In genomic region chr4:61772116-61772515, GRCh38 we compare ENCODE assay signal across 1 cellular context.
TF ChIP-seq lines count a peak whose summit lies in the region.

No MANE protein-coding gene starts in this region.

TF ChIP-seq in H1, 55 proteins besides CTCF, POLR2A, EP300 and RAD21:
- no peak for TF ChIP-seq MAFK (IDR thresholded peaks at IDR 0.05; ENCODE audit: low read depth, low read length)
- no peak for TF ChIP-seq BRCA1 (IDR thresholded peaks at IDR 0.05; ENCODE audit: low read depth, low read length)
- TF ChIP-seq KDM5A (IDR thresholded peaks at IDR 0.05; ENCODE audit: low read length) = no peak
- TF ChIP-seq KDM4A (IDR thresholded peaks at IDR 0.05; ENCODE audit: low read depth, low read length, severe bottlenecking) = no peak
- TF ChIP-seq EGR1 (IDR thresholded peaks at IDR 0.05; ENCODE audit: borderline replicate concordance, low read depth, low read length) = no peak
- no peak for TF ChIP-seq SP1 (IDR thresholded peaks at IDR 0.05; ENCODE audit: low read depth, low read length)
- no peak for TF ChIP-seq E2F6 (IDR thresholded peaks at IDR 0.05)
- TF ChIP-seq GABPA (IDR thresholded peaks at IDR 0.05; ENCODE audit: borderline replicate concordance, insufficient read depth, low read length) = no peak
- TF ChIP-seq SAP30 (IDR thresholded peaks at IDR 0.05; ENCODE audit: insufficient read depth, insufficient replicate concordance, low read length) = no peak
- TF ChIP-seq TBP (IDR thresholded peaks at IDR 0.05; ENCODE audit: low read depth, low read length) = no peak
- no peak for TF ChIP-seq NANOG (IDR thresholded peaks at IDR 0.05; ENCODE audit: insufficient read depth, low read depth, low read length, poor library complexity, severe bottlenecking)
- no peak for TF ChIP-seq CBX8 (IDR thresholded peaks at IDR 0.05; ENCODE audit: borderline replicate concordance, low read depth, low read length)
- TF ChIP-seq RXRA (IDR thresholded peaks at IDR 0.05; ENCODE audit: insufficient read depth, low read depth, low read length) = no peak
- no peak for TF ChIP-seq TCF12 (IDR thresholded peaks at IDR 0.05; ENCODE audit: low read depth, low read length)
- no peak for TF ChIP-seq TAF1 (IDR thresholded peaks at IDR 0.05; ENCODE audit: low read depth, low read length)
- TF ChIP-seq MAX (IDR thresholded peaks at IDR 0.05) = no peak
- no peak for TF ChIP-seq KDM1A (IDR thresholded peaks at IDR 0.05; ENCODE audit: borderline replicate concordance, low read length)
- no peak for TF ChIP-seq GTF2F1 (IDR thresholded peaks at IDR 0.05; ENCODE audit: borderline replicate concordance, low read depth, low read length)
- TF ChIP-seq FOSL1 (IDR thresholded peaks at IDR 0.05; ENCODE audit: insufficient read depth, low read depth, low read length) = no peak
- no peak for TF ChIP-seq CBX5 (IDR thresholded peaks at IDR 0.05; ENCODE audit: low read depth, low read length)
